Comparison of ENCODE assay signal across 24 cellular contexts in the genomic region with DNA sequence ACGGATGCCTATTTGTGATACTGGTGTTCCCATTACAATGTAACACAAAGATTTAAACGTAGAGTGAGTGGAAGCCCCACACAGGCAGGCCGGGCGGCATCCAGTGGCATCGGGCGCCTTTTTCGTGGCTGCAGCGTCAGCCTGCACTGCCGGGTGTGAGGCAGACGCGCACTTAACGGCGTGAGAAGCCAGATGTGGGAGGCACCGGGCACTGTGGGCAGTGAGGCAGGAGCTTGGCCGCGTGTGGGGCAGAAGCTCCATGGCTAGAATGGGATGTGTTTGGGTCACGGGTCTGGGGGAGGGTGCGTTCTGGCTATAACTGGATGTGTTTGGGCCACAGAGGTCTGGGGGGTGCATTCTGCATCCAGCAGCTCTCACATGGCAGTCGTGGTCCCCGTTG.
"Had no signal": no experiment of that assay in that cellular context is flagged by ENCODE, and none has a peak within 500 bp of the region (broad histone marks: within the 10 kb centered on the region; RNA-seq: fewer than 3 reads in every experiment).

No MANE protein-coding gene starts in this region.

- DNase-seq: colonic mucosa; effector memory CD4-positive, alpha-beta T cell; erythroblast; hypothalamus; immature natural killer cell; islet precursor cell; mesenchymal stem cell; naive B cell; psoas muscle; spleen; stimulated activated CD4-positive, alpha-beta T cell treated with anti-CD3 and anti-CD28 coated beads, Interleukin-4, amount 100 ng/mL, for 4 hours; stimulated activated naive CD8-positive, alpha-beta T cell treated with anti-CD3 and anti-CD28 coated beads, Interleukin-15, Interleukin-2, amounts not matched to agents 100 U/mL and 50 U/mL, for 24 hours; transverse colon; upper lobe of right lung; uterus had no signal

- H3K9me3 Mint-ChIP-seq: dendritic cell treated with granulocyte-macrophage colony-stimulating factor and Interleukin-4, amounts not matched to agents 40 ng/mL and 50 ng/mL, for 4 days; immature natural killer cell; natural killer cell treated with Interleukin-12 subunit alpha and Interleukin-12 subunit beta and Interleukin-15 and Interleukin-18, amount 100 ng/mL, for 72 hours; stimulated activated memory B cell treated with anti-CD40 and anti-IgM and Interleukin-4, amounts not matched to agents 10 μg/mL and 1 μg/mL and 100 μg/mL, for 72 hours had no signal

- H3K9me3 ChIP-seq: colonic mucosa, mucosa of descending colon, psoas muscle, spleen, transverse colon, upper lobe of right lung, uterus had no signal

- H3K27ac Mint-ChIP-seq: dendritic cell treated with granulocyte-macrophage colony-stimulating factor and Interleukin-4, amounts not matched to agents 40 ng/mL and 50 ng/mL, for 4 days; mesothelial cell of epicardium; natural killer cell treated with Interleukin-12 subunit alpha and Interleukin-12 subunit beta and Interleukin-15 and Interleukin-18, amount 100 ng/mL, for 72 hours; stimulated activated memory B cell treated with anti-CD40 and anti-IgM and Interleukin-4, amounts not matched to agents 10 μg/mL and 1 μg/mL and 100 μg/mL, for 72 hours had no signal

- H3K4me3 ChIP-seq: colonic mucosa, mucosa of descending colon, psoas muscle, skin epidermis, spleen, transverse colon, upper lobe of right lung, uterus had no signal

- H3K4me3 Mint-ChIP-seq: dendritic cell treated with granulocyte-macrophage colony-stimulating factor and Interleukin-4, amounts not matched to agents 40 ng/mL and 50 ng/mL, for 4 days; immature natural killer cell; mesothelial cell of epicardium; naive B cell; natural killer cell treated with Interleukin-12 subunit alpha and Interleukin-12 subunit beta and Interleukin-15 and Interleukin-18, amount 100 ng/mL, for 72 hours; neural crest cell; stimulated activated memory B cell treated with anti-CD40 and anti-IgM and Interleukin-4, amounts not matched to agents 10 μg/mL and 1 μg/mL and 100 μg/mL, for 72 hours had no signal

- H3K4me1 ChIP-seq: colonic mucosa, spleen, transverse colon, upper lobe of right lung, uterus had no signal

- ATAC-seq: left lobe of liver; mucosa of descending colon; psoas muscle; right cardiac atrium; stimulated activated memory B cell treated with anti-CD40 and anti-IgM and Interleukin-4, amounts not matched to agents 10 μg/mL and 1 μg/mL and 100 μg/mL, for 72 hours; stimulated activated naive CD8-positive, alpha-beta T cell treated with anti-CD3 and anti-CD28 coated beads, Interleukin-15, Interleukin-2, amounts not matched to agents 100 U/mL and 50 U/mL, for 24 hours had no signal

- H3K27me3 Mint-ChIP-seq: dendritic cell treated with granulocyte-macrophage colony-stimulating factor and Interleukin-4, amounts not matched to agents 40 ng/mL and 50 ng/mL, for 4 days had no signal

- H3K4me1 Mint-ChIP-seq: mesothelial cell of epicardium; stimulated activated memory B cell treated with anti-CD40 and anti-IgM and Interleukin-4, amounts not matched to agents 10 μg/mL and 1 μg/mL and 100 μg/mL, for 72 hours had no signal

- H3K36me3 ChIP-seq: colonic mucosa, transverse colon, uterus had no signal

- H3K27me3 ChIP-seq: colonic mucosa, transverse colon, upper lobe of right lung, uterus had no signal

- H3K36me3 Mint-ChIP-seq: immature natural killer cell; natural killer cell treated with Interleukin-12 subunit alpha and Interleukin-12 subunit beta and Interleukin-15 and Interleukin-18, amount 100 ng/mL, for 72 hours; stimulated activated memory B cell treated with anti-CD40 and anti-IgM and Interleukin-4, amounts not matched to agents 10 μg/mL and 1 μg/mL and 100 μg/mL, for 72 hours had no signal

- H3K27ac ChIP-seq: colonic mucosa, psoas muscle, spleen, transverse colon, upper lobe of right lung, uterus had no signal
